In the genomic region with DNA sequence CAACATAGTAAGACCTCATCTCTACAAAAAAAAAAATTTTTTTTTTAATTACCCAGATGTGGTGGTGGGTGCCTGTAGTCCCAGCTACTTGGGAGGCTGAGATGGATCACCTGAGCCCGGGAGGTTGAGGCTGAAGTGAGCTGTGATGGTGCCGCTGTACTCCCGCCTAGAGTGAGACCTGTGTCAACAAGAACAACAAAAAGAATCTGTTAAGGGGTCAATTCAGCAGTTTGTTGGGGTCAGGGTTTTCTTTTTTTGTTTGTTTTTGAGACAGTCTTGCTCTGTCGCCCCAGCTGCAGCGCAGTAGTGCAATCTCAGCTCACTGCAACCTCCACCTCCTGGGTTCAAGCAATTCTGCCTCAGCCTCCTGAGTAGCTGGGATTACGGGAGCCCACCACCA, we compare ENCODE assay signal across 6 cellular contexts. TPM values are rescaled to one million over a fixed set of nuclear protein-coding genes. Genes with fewer than 3 reads are reported as not detected.
"Had no signal": no experiment of that assay in that cellular context is flagged by ENCODE, and none has a peak within 500 bp of the region (broad histone marks: within the 10 kb centered on the region; RNA-seq: fewer than 3 reads in every experiment).

No MANE protein-coding gene starts in this region.

RNA-seq across cellular contexts. Expression of gene RHBDL3, which starts 54.4 kb away (rescaled TPM):
- total RNA-seq: dermis blood vessel endothelial cell, gastrocnemius medialis, glomerular endothelial cell, kidney epithelial cell, lung microvascular endothelial cell had no signal
- polyA plus RNA-seq: keratinocyte had no signal
